1 cellular context compared by ENCODE assay signal in the genomic region with DNA sequence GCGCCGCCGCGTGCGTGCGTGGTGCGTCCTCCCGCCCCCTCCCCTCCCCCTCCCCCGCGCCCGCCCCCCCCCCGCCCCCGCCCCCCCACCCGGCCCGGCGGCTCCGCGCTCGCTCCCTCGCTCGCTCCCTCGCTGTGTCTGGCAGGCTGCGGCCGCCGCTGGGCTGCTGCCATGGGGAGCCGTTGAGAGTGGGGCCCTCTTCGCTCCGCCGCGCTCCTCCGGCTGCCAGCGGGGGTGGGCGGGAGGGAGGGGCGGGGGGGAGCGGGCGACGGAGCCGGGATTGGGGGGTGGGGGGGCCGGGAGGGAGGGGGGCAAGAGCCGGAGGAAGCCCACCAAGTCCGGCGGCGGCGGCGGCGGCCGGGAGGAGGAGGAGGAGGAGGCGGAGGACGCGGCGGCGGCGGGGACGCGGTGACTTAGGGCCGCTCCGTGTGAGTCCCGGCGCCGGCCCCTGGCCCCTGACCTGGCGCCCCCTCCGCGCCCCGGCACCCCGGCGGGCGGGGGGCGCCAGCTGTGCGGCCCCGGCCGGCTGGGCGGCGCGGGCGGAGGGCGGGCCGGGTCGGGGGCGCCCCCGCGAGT.
TF ChIP-seq lines count a peak whose summit lies in the region.

No MANE protein-coding gene starts in this region.

TF ChIP-seq in IMR-90, 13 proteins besides CTCF, POLR2A, EP300 and RAD21:
- TF ChIP-seq MXI1 (IDR thresholded peaks at IDR 0.05; ENCODE audit: borderline replicate concordance, low read depth, low read length): no peak
